19 cellular contexts compared by ENCODE assay signal in genomic region chr12:124888203-124888602, GRCh38.
"Had no signal": no experiment of that assay in that cellular context is flagged by ENCODE, and none has a peak within 500 bp of the region (broad histone marks: within the 10 kb centered on the region; RNA-seq: fewer than 3 reads in every experiment).

No MANE protein-coding gene starts in this region.

- DNase-seq: effector CD8-positive, alpha-beta T cell; foreskin fibroblast; heart right ventricle; left ventricle myocardium inferior; mesenchymal stem cell; naive thymus-derived CD4-positive, alpha-beta T cell; nephron progenitor cell; posterior cingulate gyrus; small intestine; stimulated activated CD4-positive, alpha-beta T cell treated with anti-CD3 and anti-CD28 coated beads, Interleukin-12 subunit alpha, Interleukin-12 subunit beta, amount 100 ng/mL, for 4 hours; stimulated activated naive CD4-positive, alpha-beta T cell; stomach; substantia nigra; trophoblast cell had no signal

- H3K36me3 ChIP-seq: heart right ventricle, left ventricle myocardium inferior, stomach had no signal

- H3K4me3 ChIP-seq: coronary artery, heart right ventricle, left ventricle myocardium inferior, lung, stomach had no signal

- FAIRE-seq: endometrium, keratinocyte, small intestine had no signal

- ATAC-seq: esophagus mucosa; heart right ventricle; naive thymus-derived CD4-positive, alpha-beta T cell had no signal

- H3K27me3 ChIP-seq: heart right ventricle, stomach had no signal

- H3K27ac ChIP-seq: coronary artery, left ventricle myocardium inferior, stomach had no signal

- H3K9me3 ChIP-seq: heart right ventricle, left ventricle myocardium inferior, stomach had no signal
